2 cellular contexts compared by ENCODE assay signal in the genomic region with DNA sequence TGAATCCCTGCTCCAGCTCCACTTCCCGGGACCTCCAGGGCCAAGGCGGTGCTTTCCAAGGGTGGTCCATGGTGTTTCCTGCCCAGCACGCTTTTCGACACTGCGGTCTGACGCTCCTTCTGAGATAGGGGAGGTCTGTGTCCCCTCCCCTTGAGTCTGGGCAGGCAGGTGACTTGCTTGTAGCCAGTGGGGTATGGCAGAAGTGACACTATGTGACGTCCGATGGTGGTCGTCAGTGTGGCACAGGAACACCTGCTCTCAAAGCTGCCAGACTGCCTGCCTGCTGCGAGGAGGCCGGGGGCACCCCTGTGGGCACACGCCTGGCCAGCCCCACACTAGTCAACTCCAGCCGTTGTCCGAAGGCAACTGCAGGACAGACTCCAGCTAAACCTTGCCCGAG.
TF ChIP-seq lines count a peak whose summit lies in the region.

No MANE protein-coding gene starts in this region.

TF ChIP-seq in GM23338, 12 proteins besides CTCF, POLR2A, EP300 and RAD21:
- no peak for TF ChIP-seq ZNF114 (CRISPR knock-in tag; IDR thresholded peaks at IDR 0.05)
- TF ChIP-seq, protein P1, sequence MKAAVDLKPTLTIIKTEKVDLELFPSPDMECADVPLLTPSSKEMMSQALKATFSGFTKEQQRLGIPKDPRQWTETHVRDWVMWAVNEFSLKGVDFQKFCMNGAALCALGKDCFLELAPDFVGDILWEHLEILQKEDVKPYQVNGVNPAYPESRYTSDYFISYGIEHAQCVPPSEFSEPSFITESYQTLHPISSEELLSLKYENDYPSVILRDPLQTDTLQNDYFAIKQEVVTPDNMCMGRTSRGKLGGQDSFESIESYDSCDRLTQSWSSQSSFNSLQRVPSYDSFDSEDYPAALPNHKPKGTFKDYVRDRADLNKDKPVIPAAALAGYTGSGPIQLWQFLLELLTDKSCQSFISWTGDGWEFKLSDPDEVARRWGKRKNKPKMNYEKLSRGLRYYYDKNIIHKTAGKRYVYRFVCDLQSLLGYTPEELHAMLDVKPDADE (IDR thresholded peaks at IDR 0.05), result no peak
TF ChIP-seq in GM23338: peak in this region for 0.

TF ChIP-seq in H1, 55 proteins besides CTCF, POLR2A, EP300 and RAD21:
- TF ChIP-seq NANOG (IDR thresholded peaks at IDR 0.05; ENCODE audit: insufficient read depth, low read depth, low read length, poor library complexity, severe bottlenecking), result no peak
- TF ChIP-seq CHD2 (IDR thresholded peaks at IDR 0.05; ENCODE audit: low read length), result no peak
- TF ChIP-seq, protein P2, sequence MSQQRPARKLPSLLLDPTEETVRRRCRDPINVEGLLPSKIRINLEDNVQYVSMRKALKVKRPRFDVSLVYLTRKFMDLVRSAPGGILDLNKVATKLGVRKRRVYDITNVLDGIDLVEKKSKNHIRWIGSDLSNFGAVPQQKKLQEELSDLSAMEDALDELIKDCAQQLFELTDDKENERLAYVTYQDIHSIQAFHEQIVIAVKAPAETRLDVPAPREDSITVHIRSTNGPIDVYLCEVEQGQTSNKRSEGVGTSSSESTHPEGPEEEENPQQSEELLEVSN (IDR thresholded peaks at IDR 0.05), result no peak
- TF ChIP-seq RXRA (IDR thresholded peaks at IDR 0.05; ENCODE audit: insufficient read depth, low read depth, low read length), result no peak
- no peak for TF ChIP-seq RNF2 (IDR thresholded peaks at IDR 0.05; ENCODE audit: borderline replicate concordance, low read depth, low read length, missing control alignments, poor library complexity, severe bottlenecking)
- no peak for TF ChIP-seq CHD7 (IDR thresholded peaks at IDR 0.05; ENCODE audit: insufficient replicate concordance, low read length)
- no peak for TF ChIP-seq TAF7 (optimal IDR thresholded peaks at IDR 0.05; ENCODE audit: borderline replicate concordance, low read depth, low read length)
- no peak for TF ChIP-seq CBX5 (IDR thresholded peaks at IDR 0.05; ENCODE audit: low read depth, low read length)
- TF ChIP-seq CHD1 (IDR thresholded peaks at IDR 0.05; ENCODE audit: low read depth, low read length), result no peak
- no peak for TF ChIP-seq KDM1A (IDR thresholded peaks at IDR 0.05; ENCODE audit: borderline replicate concordance, low read length)
- TF ChIP-seq ZNF274 (IDR thresholded peaks at IDR 0.05; ENCODE audit: borderline replicate concordance, extremely low read depth, low read length), result no peak
